Comparison of ENCODE assay signal across 24 cellular contexts in genomic region chr12:1980282-1980681, GRCh38.
"Had no signal": no experiment of that assay in that cellular context is flagged by ENCODE, and none has a peak within 500 bp of the region (broad histone marks: within the 10 kb centered on the region; RNA-seq: fewer than 3 reads in every experiment).

No MANE protein-coding gene starts in this region.

- H3K36me3 ChIP-seq: breast epithelium had no signal

- H3K27ac ChIP-seq: breast epithelium, RWPE1, SJCRH30 had no signal

- H3K4me3 ChIP-seq: breast epithelium, MG63, SJCRH30 had no signal

- DNase-seq: activated CD4-positive, alpha-beta T cell treated with anti-CD3 and anti-CD28 coated beads for 4 hours; activated CD8-positive, alpha-beta memory T cell treated with anti-CD3 and anti-CD28 coated beads, Interleukin-2, amount 50 U/mL, for 4 hours; activated CD8-positive, alpha-beta T cell treated with anti-CD3 and anti-CD28 coated beads for 36 hours; activated naive CD4-positive, alpha-beta T cell; aorta; caudate nucleus; MG63; MV-4-11; NCI-H1092 treated with DMSO at 0.1 percent for 48 hours; NCI-H1417 treated with DMSO at 0.1 percent for 48 hours; NCI-H1694 treated with DMSO at 0.1 percent for 48 hours; NCI-H2029 treated with DMSO at 0.1 percent for 48 hours; NCI-H345; NCI-H510A; NCI-H526 treated with DMSO at 0.1 percent for 48 hours; NCI-H82; NK-92 treated with Interleukin-12 subunit alpha and Interleukin-12 subunit beta, amount 100 ng/mL, for 24 hours; OCI-M1; Right ventricle myocardium superior; SJCRH30; SK-N-SH had no signal

- H3K9ac ChIP-seq: SK-N-SH had no signal

- H3K27me3 ChIP-seq: breast epithelium, MG63, SJCRH30 had no signal

- H3K9me3 ChIP-seq: SJCRH30 had no signal

- H3K4me2 ChIP-seq: SK-N-SH had no signal

- H3K4me3 Mint-ChIP-seq: activated CD8-positive, alpha-beta T cell treated with anti-CD3 and anti-CD28 coated beads for 36 hours; activated naive CD4-positive, alpha-beta T cell treated with anti-CD3 and anti-CD28 coated beads, Interleukin-2, amount 50 U/mL, for 24 hours had no signal

- H3K27me3 Mint-ChIP-seq: activated CD8-positive, alpha-beta T cell treated with anti-CD3 and anti-CD28 coated beads for 36 hours; activated naive CD4-positive, alpha-beta T cell treated with anti-CD3 and anti-CD28 coated beads, Interleukin-2, amount 50 U/mL, for 24 hours had no signal

- H3K27ac Mint-ChIP-seq: activated CD8-positive, alpha-beta T cell treated with anti-CD3 and anti-CD28 coated beads for 36 hours; activated naive CD4-positive, alpha-beta T cell treated with anti-CD3 and anti-CD28 coated beads, Interleukin-2, amount 50 U/mL, for 24 hours had no signal

- H3K4me1 ChIP-seq: breast epithelium, SJCRH30 had no signal
